ENCODE assay signal across 15 cellular contexts in genomic region chr7:72267291-72267800, GRCh38.
DNase-seq lines count a peak whose midpoint lies in the region; ATAC-seq and TF ChIP-seq lines count a peak whose summit lies in the region.
"Had no signal": no experiment of that assay in that cellular context is flagged by ENCODE, and none has a peak within 500 bp of the region (broad histone marks: within the 10 kb centered on the region; RNA-seq: fewer than 3 reads in every experiment).

No MANE protein-coding gene starts in this region.

- no peak for TF ChIP-seq POLR2A in upper lobe of left lung (IDR thresholded peaks at IDR 0.05)

- H3K4me1 Mint-ChIP-seq in neural progenitor cell: peaks cover 17% of the 10 kb centered on the region
- H3K4me1 Mint-ChIP-seq: CD4-positive, CD25-positive, alpha-beta regulatory T cell had no signal

- H2AFZ ChIP-seq in neural progenitor cell (replicated peaks): no peak overlapping the region

- H3K4me1 ChIP-seq in neural progenitor cell (peaks cover 24% of the 10 kb centered on the region), upper lobe of left lung (no peaks in the 10 kb centered on the region)
- H3K4me1 ChIP-seq: BLaER1 treated with 17β-estradiol and CSF1 and Interleukin-3, amounts not matched to agents 10 nM and 100 nM had no signal

- peaks cover 16% of the 10 kb centered on the region for H4K20me1 ChIP-seq in neural progenitor cell (ENCODE audit: low read depth)
- H4K20me1 ChIP-seq: BLaER1 treated with 17β-estradiol and CSF1 and Interleukin-3, amounts not matched to agents 10 nM and 100 nM had no signal

- H3K4me3 ChIP-seq in neural progenitor cell: no peak overlapping the region
- H3K4me3 ChIP-seq in upper lobe of left lung: no peak overlapping the region
- H3K4me3 ChIP-seq: BLaER1 treated with 17β-estradiol and CSF1 and Interleukin-3, amounts not matched to agents 10 nM and 100 nM had no signal

- H3K36me3 Mint-ChIP-seq in neural progenitor cell: no peaks in the 10 kb centered on the region
- H3K36me3 Mint-ChIP-seq: CD4-positive, CD25-positive, alpha-beta regulatory T cell had no signal

- no peaks in the 10 kb centered on the region for H3K36me3 ChIP-seq in neural progenitor cell
- H3K36me3 ChIP-seq in upper lobe of left lung: no peaks in the 10 kb centered on the region
- H3K36me3 ChIP-seq: BLaER1 treated with 17β-estradiol and CSF1 and Interleukin-3, amounts not matched to agents 10 nM and 100 nM had no signal

- no peak for TF ChIP-seq CTCF in neural progenitor cell (IDR thresholded peaks at IDR 0.05)
- no peak for TF ChIP-seq CTCF in upper lobe of left lung (IDR thresholded peaks at IDR 0.05)

- no peaks in the 10 kb centered on the region for H3K27me3 ChIP-seq in neural progenitor cell
- H3K27me3 ChIP-seq in upper lobe of left lung: no peaks in the 10 kb centered on the region
- H3K27me3 ChIP-seq: BLaER1 treated with 17β-estradiol and CSF1 and Interleukin-3, amounts not matched to agents 10 nM and 100 nM had no signal

- peaks cover 9% of the 10 kb centered on the region for H3K9me3 Mint-ChIP-seq in neural progenitor cell

- H3K9me3 ChIP-seq in neural progenitor cell (ENCODE audit: low read depth): no peaks in the 10 kb centered on the region
- no peaks in the 10 kb centered on the region for H3K9me3 ChIP-seq in upper lobe of left lung

- H3K9ac ChIP-seq in neural progenitor cell: no peak overlapping the region
- H3K9ac ChIP-seq: BLaER1 treated with 17β-estradiol and CSF1 and Interleukin-3, amounts not matched to agents 10 nM and 100 nM had no signal

- H3F3A ChIP-seq in neural progenitor cell (ENCODE audit: low read depth): peaks cover 20% of the 10 kb centered on the region

- ATAC-seq in upper lobe of left lung (ENCODE audit: low FRiP score in 2 of 2) (no peak), HG03095 (IDR thresholded peaks at IDR 0.05; ENCODE audit: unreplicated experiment) (no peak)

- DNase-seq in DMS 273 (lab: John Stamatoyannopoulos, UW; ENCODE audit: unreplicated experiment): peak; percentile 13
- no peak for DNase-seq in DMS 273 treated with DMSO at 0.1 percent for 48 hours (lab: John Stamatoyannopoulos, UW)
- DNase-seq in head of caudate nucleus: peak in 33 of 42 donors; percentile 6 to 71 (median 34)
- DNase-seq in neural progenitor cell (ENCODE audit: low spot score): no peak
- DNase-seq in stimulated activated CD4-positive, alpha-beta T cell treated with anti-CD3 and anti-CD28 coated beads, Interleukin-1b, Interleukin-23, amount 100 ng/mL, for 48 hours: no peak
- DNase-seq in upper lobe of left lung: no peak
- no peak for DNase-seq in GF-D8 (lab: John Stamatoyannopoulos, UW)
- DNase-seq: AML-193; CD4-positive, CD25-positive, alpha-beta regulatory T cell; DMS79; HCEC 1CT; HFFc6 had no signal

- H3K27ac ChIP-seq in neural progenitor cell: peak overlapping the region; percentile 53
- H3K27ac ChIP-seq in upper lobe of left lung: no peak overlapping the region
- H3K27ac ChIP-seq: 22Rv1; BLaER1 treated with 17β-estradiol and CSF1 and Interleukin-3, amounts not matched to agents 10 nM and 100 nM had no signal

- H3K27me3 Mint-ChIP-seq in neural progenitor cell (ENCODE audit: insufficient read depth, low read depth): peaks cover 5% of the 10 kb centered on the region
- H3K27me3 Mint-ChIP-seq: CD4-positive, CD25-positive, alpha-beta regulatory T cell had no signal

- peak overlapping the region; percentile 61 for H3K4me2 ChIP-seq in neural progenitor cell
- H3K4me2 ChIP-seq: BLaER1 treated with 17β-estradiol and CSF1 and Interleukin-3, amounts not matched to agents 10 nM and 100 nM had no signal

- H3K27ac Mint-ChIP-seq in neural progenitor cell: no peak overlapping the region
- H3K27ac Mint-ChIP-seq: CD4-positive, CD25-positive, alpha-beta regulatory T cell; HFFc6 had no signal

- H3K4me3 Mint-ChIP-seq in neural progenitor cell: no peak overlapping the region
- H3K4me3 Mint-ChIP-seq: CD4-positive, CD25-positive, alpha-beta regulatory T cell; HFFc6 had no signal

- no peak for TF ChIP-seq EP300 in upper lobe of left lung (IDR thresholded peaks at IDR 0.05)

- WGBS in upper lobe of left lung, 2 donors: 71 to 75% methylated on average over 3 of the region's 3 CpGs

- intact Hi-C loops in head of caudate nucleus (cut with DNase I): no loop called here

- no peaks in the 10 kb centered on the region for H3K79me2 ChIP-seq in neural progenitor cell (ENCODE audit: low read depth)

Comparison
In these comparisons a context has a peak if more than half of its experiments do, and no peak if none do; other contexts are left out.
1. DNase-seq: peak in DMS 273 (single experiment) and head of caudate nucleus (33 of 42); none in DMS 273 treated with DMSO at 0.1 percent for 48 hours (single experiment), neural progenitor cell (single experiment), stimulated activated CD4-positive, alpha-beta T cell treated with anti-CD3 and anti-CD28 coated beads, Interleukin-1b, Interleukin-23, amount 100 ng/mL, for 48 hours (single experiment), upper lobe of left lung (0 of 2) and GF-D8 (single experiment).